17 cellular contexts compared by ENCODE assay signal in genomic region chrX:67288958-67289641, GRCh38.
"Had no signal": no experiment of that assay in that cellular context is flagged by ENCODE, and none has a peak within 500 bp of the region (broad histone marks: within the 10 kb centered on the region; RNA-seq: fewer than 3 reads in every experiment).

No MANE protein-coding gene starts in this region.

- H3K27ac ChIP-seq: spleen, thoracic aorta, VCaP had no signal

- H3K4me1 ChIP-seq: spleen had no signal

- H3K36me3 ChIP-seq: spleen, thoracic aorta had no signal

- H3K27ac Mint-ChIP-seq: activated naive CD8-positive, alpha-beta T cell treated with anti-CD3 and anti-CD28 coated beads, Interleukin-2, amount 50 U/mL, for 24 hours; activated T-helper 17 cell treated with anti-CD3 and anti-CD28 coated beads, Interleukin-2, amount 50 U/mL, for 72 hours; T-cell had no signal

- H3K4me3 ChIP-seq: lung, spleen, thoracic aorta had no signal

- ATAC-seq: activated naive CD8-positive, alpha-beta T cell treated with anti-CD3 and anti-CD28 coated beads, Interleukin-2, amount 50 U/mL, for 24 hours; activated T-helper 17 cell treated with anti-CD3 and anti-CD28 coated beads, Interleukin-2, amount 50 U/mL, for 72 hours; stimulated activated naive CD8-positive, alpha-beta T cell treated with anti-CD3 and anti-CD28 coated beads, Interleukin-15, amount 100 ng/mL, for 72 hours; T-cell had no signal

- H3K27me3 ChIP-seq: spleen had no signal

- H3K9me3 Mint-ChIP-seq: activated naive CD8-positive, alpha-beta T cell treated with anti-CD3 and anti-CD28 coated beads, Interleukin-2, amount 50 U/mL, for 24 hours; stimulated activated naive CD8-positive, alpha-beta T cell treated with anti-CD3 and anti-CD28 coated beads, Interleukin-15, amount 100 ng/mL, for 72 hours; T-cell had no signal

- H3K4me1 Mint-ChIP-seq: activated naive CD8-positive, alpha-beta T cell treated with anti-CD3 and anti-CD28 coated beads, Interleukin-2, amount 50 U/mL, for 24 hours; activated T-helper 17 cell treated with anti-CD3 and anti-CD28 coated beads, Interleukin-2, amount 50 U/mL, for 72 hours; naive B cell; stimulated activated naive CD8-positive, alpha-beta T cell treated with anti-CD3 and anti-CD28 coated beads, Interleukin-15, amount 100 ng/mL, for 72 hours; T-cell had no signal

- DNase-seq: activated CD4-positive, alpha-beta T cell treated with anti-CD3 and anti-CD28 coated beads for 1 hour; activated CD4-positive, alpha-beta T cell treated with anti-CD3 and anti-CD28 coated beads, Interleukin-2, amount 50 U/mL, for 48 hours; activated naive CD4-positive, alpha-beta T cell treated with Interleukin-2 at 50 U/mL for 16 hours; activated naive CD8-positive, alpha-beta T cell treated with anti-CD3 and anti-CD28 coated beads, Interleukin-2, amount 50 U/mL, for 24 hours; hippocampal formation; kidney glomerular epithelial cell; midbrain; naive B cell; SK-N-SH; spleen; stimulated activated naive CD8-positive, alpha-beta T cell treated with anti-CD3 and anti-CD28 coated beads, Interleukin-15, amount 100 ng/mL, for 72 hours; T-cell; T-helper 9 cell had no signal

- H3K4me3 Mint-ChIP-seq: activated naive CD8-positive, alpha-beta T cell treated with anti-CD3 and anti-CD28 coated beads, Interleukin-2, amount 50 U/mL, for 24 hours; activated T-helper 17 cell treated with anti-CD3 and anti-CD28 coated beads, Interleukin-2, amount 50 U/mL, for 72 hours; naive B cell; stimulated activated naive CD8-positive, alpha-beta T cell treated with anti-CD3 and anti-CD28 coated beads, Interleukin-15, amount 100 ng/mL, for 72 hours; T-cell had no signal

- H3K9me3 ChIP-seq: SK-N-SH, spleen, thoracic aorta had no signal

- H3K36me3 Mint-ChIP-seq: naive B cell, T-cell had no signal

- H3K27me3 Mint-ChIP-seq: activated naive CD8-positive, alpha-beta T cell treated with anti-CD3 and anti-CD28 coated beads, Interleukin-2, amount 50 U/mL, for 24 hours; activated T-helper 17 cell treated with anti-CD3 and anti-CD28 coated beads, Interleukin-2, amount 50 U/mL, for 72 hours; naive B cell; stimulated activated naive CD8-positive, alpha-beta T cell treated with anti-CD3 and anti-CD28 coated beads, Interleukin-15, amount 100 ng/mL, for 72 hours had no signal
